ENCODE assay signal across 20 cellular contexts in the genomic region with DNA sequence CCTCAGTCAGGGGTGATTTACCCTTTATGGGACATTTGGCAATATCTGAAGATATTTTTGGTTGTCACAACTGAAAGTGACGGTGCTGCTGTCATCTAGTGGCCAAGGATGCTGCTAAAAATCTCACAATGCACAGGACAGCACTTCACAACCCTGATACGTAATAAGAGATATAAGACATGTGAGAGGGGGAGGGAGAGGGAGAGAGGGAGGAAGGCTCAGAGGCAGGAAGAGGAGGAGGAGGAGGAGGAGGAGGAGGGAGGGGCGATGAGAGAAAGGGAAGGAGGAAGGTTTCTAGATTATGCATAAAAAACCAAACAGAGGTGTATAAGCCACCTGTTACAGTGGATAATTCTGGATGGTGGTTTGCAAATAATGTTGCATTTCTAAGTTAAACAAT. TPM values are rescaled to one million over a fixed set of nuclear protein-coding genes. Genes with fewer than 3 reads are reported as not detected.
DNase-seq lines count a peak whose midpoint lies in the region; TF ChIP-seq lines count a peak whose summit lies in the region.
"Had no signal": no experiment of that assay in that cellular context is flagged by ENCODE, and none has a peak within 500 bp of the region (broad histone marks: within the 10 kb centered on the region; RNA-seq: fewer than 3 reads in every experiment).

No MANE protein-coding gene starts in this region.

- H3K4me2 ChIP-seq in osteoblast (ENCODE audit: insufficient read depth, low read length) (no peak overlapping the region), mesenchymal stem cell (ENCODE audit: low read length, poor library complexity, severe bottlenecking) (no peak overlapping the region)
- H3K4me2 ChIP-seq: KMS-11 had no signal

- DNase-seq in activated naive CD4-positive, alpha-beta T cell treated with anti-CD3 and anti-CD28 coated beads for 36 hours = peak; percentile 13
- no peak for DNase-seq in activated naive CD4-positive, alpha-beta T cell treated with anti-CD3 and anti-CD28 coated beads, Interleukin-2, amount 50 U/mL, for 16 hours
- DNase-seq in KBM-7 (peak; percentile 60), SIG-M5 (lab: John Stamatoyannopoulos, UW) (peak; percentile 78), osteoblast (ENCODE audit: insufficient read length, low spot score, missing footprints) (peak; percentile 11), cardiac septum (ENCODE audit: low spot score) (no peak), DMS153 treated with DMSO at 0.1 percent for 48 hours (lab: John Stamatoyannopoulos, UW; ENCODE audit: unreplicated experiment) (no peak), mesenchymal stem cell (no peak)
- DNase-seq: ACHN; activated T-cell treated with anti-CD3 and anti-CD28 coated beads, Interleukin-2, amount 50 U/mL, for 48 hours; effector CD4-positive, alpha-beta T cell; gastrocnemius medialis; HFFc6; mucosa of descending colon; NCI-H2171; stimulated activated CD4-positive, alpha-beta T cell treated with anti-CD3 and anti-CD28 coated beads, Interleukin-2, amount 100 ng/mL, for 24 hours had no signal

- no peak overlapping the region for H4K91ac ChIP-seq in mesenchymal stem cell (ENCODE audit: low read length)

- no peak overlapping the region for H2BK15ac ChIP-seq in mesenchymal stem cell (ENCODE audit: low read depth, poor library complexity, severe bottlenecking)

- H3K23ac ChIP-seq in mesenchymal stem cell (ENCODE audit: low read length in 2 of 2) = no peak overlapping the region

- no peaks in the 10 kb centered on the region for H3K27me3 Mint-ChIP-seq in activated naive CD4-positive, alpha-beta T cell treated with anti-CD3 and anti-CD28 coated beads for 36 hours (ENCODE audit: low read depth)

- H3K79me1 ChIP-seq in mesenchymal stem cell (replicated peaks; ENCODE audit: low read length, poor library complexity, severe bottlenecking) = no peaks in the 10 kb centered on the region

- H3K4me1 ChIP-seq in osteoblast (ENCODE audit: insufficient read depth, low read length) (no peaks in the 10 kb centered on the region), mesenchymal stem cell (ENCODE audit: control insufficient read depth, insufficient read depth, low read depth, low read length) (peaks cover 2% of the 10 kb centered on the region)

- no peak overlapping the region for H2BK12ac ChIP-seq in mesenchymal stem cell (ENCODE audit: low read length in 2 of 2)

- in situ Hi-C loops in KBM-7 (cut with MboI; ENCODE audit: low pct_unique_long_range_greater_than_20kb, low sequenced_read_pairs) = no loop called here

- H2BK120ac ChIP-seq in mesenchymal stem cell (ENCODE audit: low read depth, low read length) = no peak overlapping the region

- H2AFZ ChIP-seq in osteoblast (ENCODE audit: low read length) = no peak overlapping the region
- no peak overlapping the region for H2AFZ ChIP-seq in mesenchymal stem cell (ENCODE audit: low read depth, low read length)

- no peak overlapping the region for H4K8ac ChIP-seq in mesenchymal stem cell (ENCODE audit: low read length)

- TF ChIP-seq CTCF in osteoblast (IDR thresholded peaks at IDR 0.05; ENCODE audit: extremely low read depth, low read depth, low read length) = no peak

- H3K27ac Mint-ChIP-seq in activated naive CD4-positive, alpha-beta T cell treated with anti-CD3 and anti-CD28 coated beads for 36 hours = no peak overlapping the region
- H3K27ac Mint-ChIP-seq: HFFc6, WTC11 had no signal

- H3K36me3 ChIP-seq in osteoblast (ENCODE audit: insufficient read depth, low read length) = no peaks in the 10 kb centered on the region
- no peaks in the 10 kb centered on the region for H3K36me3 ChIP-seq in mesenchymal stem cell (ENCODE audit: control insufficient read depth in 1 of 2, insufficient read depth in 2 of 2, low read depth in 1 of 2, low read length in 2 of 2)
- H3K36me3 ChIP-seq: gastrocnemius medialis had no signal

- H3K18ac ChIP-seq in mesenchymal stem cell (ENCODE audit: low read depth in 1 of 2, low read length in 2 of 2) = no peak overlapping the region

- H3K4me1 Mint-ChIP-seq in activated naive CD4-positive, alpha-beta T cell treated with anti-CD3 and anti-CD28 coated beads for 36 hours (ENCODE audit: low read depth) = peaks cover 5% of the 10 kb centered on the region
- H3K4me1 Mint-ChIP-seq: WTC11 had no signal

- no peaks in the 10 kb centered on the region for H3K79me2 ChIP-seq in osteoblast (ENCODE audit: insufficient read depth, low read length)

- H3K4ac ChIP-seq in mesenchymal stem cell (ENCODE audit: low read depth in 1 of 2, low read length in 2 of 2) = no peak overlapping the region

- H2AK5ac ChIP-seq in mesenchymal stem cell (ENCODE audit: low read length, severe bottlenecking) = no peak overlapping the region

- H3K14ac ChIP-seq in mesenchymal stem cell (ENCODE audit: low read length in 2 of 2) = no peak overlapping the region

- CTCF ChIA-PET in activated naive CD4-positive, alpha-beta T cell treated with anti-CD3 and anti-CD28 coated beads for 36 hours (lab: Charles Lee) = interaction anchor here (0.5 to 1.7 kb wide), 2 partner anchors 11 to 1670 kb away, joined by 3 to 7 read pairs; no protein-coding TSS in a partner anchor

- no peak overlapping the region for H3K4me3 Mint-ChIP-seq in activated naive CD4-positive, alpha-beta T cell treated with anti-CD3 and anti-CD28 coated beads for 36 hours
- H3K4me3 Mint-ChIP-seq: HFFc6, WTC11 had no signal

- H3K27me3 ChIP-seq in osteoblast (ENCODE audit: insufficient read depth, low read length) = peaks cover 3% of the 10 kb centered on the region
- peaks cover 4 to 41% of the 10 kb centered on the region in 2 experiments for H3K27me3 ChIP-seq in mesenchymal stem cell (ENCODE audit: control insufficient read depth in 1 of 2, insufficient read depth in 1 of 2, low read length in 2 of 2)
- H3K27me3 ChIP-seq: gastrocnemius medialis had no signal

- H3K9ac ChIP-seq in mesenchymal stem cell (ENCODE audit: low read length) = no peak overlapping the region
- H3K9ac ChIP-seq: KMS-11 had no signal

- H3K9me3 ChIP-seq in osteoblast (ENCODE audit: low read depth, low read length) (no peaks in the 10 kb centered on the region), mesenchymal stem cell (ENCODE audit: control insufficient read depth, low read length) (no peaks in the 10 kb centered on the region)
- H3K9me3 ChIP-seq: gastrocnemius medialis, mucosa of descending colon had no signal

- WGBS in mesenchymal stem cell = 72% methylated on average over 3 of the region's 3 CpGs

- no peaks in the 10 kb centered on the region for H3K36me3 Mint-ChIP-seq in activated naive CD4-positive, alpha-beta T cell treated with anti-CD3 and anti-CD28 coated beads for 36 hours (ENCODE audit: low read depth)
- H3K36me3 Mint-ChIP-seq: WTC11 had no signal

- H3K4me3 ChIP-seq in osteoblast (ENCODE audit: insufficient read depth, low read length) (no peak overlapping the region), mesenchymal stem cell (ENCODE audit: insufficient read depth in 1 of 2, low read depth in 1 of 2, low read length in 2 of 2) (no peak overlapping the region)
- H3K4me3 ChIP-seq: gastrocnemius medialis, mucosa of descending colon had no signal

- H3K27ac ChIP-seq in osteoblast (ENCODE audit: low read depth, low read length) (no peak overlapping the region), mesenchymal stem cell (ENCODE audit: low read length, poor library complexity, severe bottlenecking) (no peak overlapping the region)
- H3K27ac ChIP-seq: KMS-11 had no signal

- no peaks in the 10 kb centered on the region for H4K20me1 ChIP-seq in osteoblast (ENCODE audit: insufficient read depth, low read length)

- H3K9me3 Mint-ChIP-seq in activated naive CD4-positive, alpha-beta T cell treated with anti-CD3 and anti-CD28 coated beads for 36 hours = no peaks in the 10 kb centered on the region
- H3K9me3 Mint-ChIP-seq: HFFc6, WTC11 had no signal

- no peak overlapping the region for H2BK5ac ChIP-seq in mesenchymal stem cell (ENCODE audit: low read depth, low read length, poor library complexity, severe bottlenecking)

- intact Hi-C loops in activated naive CD4-positive, alpha-beta T cell treated with anti-CD3 and anti-CD28 coated beads for 36 hours (cut with micrococcal nuclease) = no loop called here
- intact Hi-C loops in cardiac septum (cut with DNase I) = no loop called here

RNA-seq across cellular contexts. Expression of gene MYL2, which starts 14.3 kb away (rescaled TPM):
- total RNA-seq in activated naive CD4-positive, alpha-beta T cell treated with anti-CD3 and anti-CD28 coated beads for 36 hours = not detected
- total RNA-seq in osteoblast (not detected in 2 replicates), cardiac septum (24,495 TPM)
- not detected for polyA plus RNA-seq in mesenchymal stem cell (2013, experiment 1 of 2)
- not detected for polyA plus RNA-seq in mesenchymal stem cell (2013, experiment 2 of 2)
- total RNA-seq: HFFc6, pulmonary artery endothelial cell, RPMI7951, WTC11 had no signal

RNA-seq across cellular contexts. Expression of gene CCDC63, which starts 59.3 kb away (rescaled TPM):
- total RNA-seq in activated naive CD4-positive, alpha-beta T cell treated with anti-CD3 and anti-CD28 coated beads for 36 hours = not detected
- total RNA-seq in osteoblast (not detected in 2 replicates), cardiac septum (not detected)
- polyA plus RNA-seq in mesenchymal stem cell (2013, experiment 1 of 2) = not detected
- polyA plus RNA-seq in mesenchymal stem cell (2013, experiment 2 of 2) = not detected
- total RNA-seq: gastrocnemius medialis, HFFc6, mucosa of descending colon, pulmonary artery endothelial cell, RPMI7951 had no signal

Comparison
In these comparisons a context has a peak if more than half of its experiments do, and no peak if none do; other contexts are left out.
1. DNase-seq: peak in activated naive CD4-positive, alpha-beta T cell treated with anti-CD3 and anti-CD28 coated beads for 36 hours (single experiment), KBM-7 (single experiment), SIG-M5 (single experiment) and osteoblast (single experiment); none in activated naive CD4-positive, alpha-beta T cell treated with anti-CD3 and anti-CD28 coated beads, Interleukin-2, amount 50 U/mL, for 16 hours (single experiment), cardiac septum (single experiment), DMS153 treated with DMSO at 0.1 percent for 48 hours (single experiment) and mesenchymal stem cell (single experiment).
2. RNA of gene MYL2, which starts 14.3 kb away (total RNA-seq): 24,495 TPM in cardiac septum (single experiment); not detected in activated naive CD4-positive, alpha-beta T cell treated with anti-CD3 and anti-CD28 coated beads for 36 hours and not detected in osteoblast; every median in the first group is over 1,000 times any median in the second.